25 cellular contexts compared by ENCODE assay signal in genomic region chr1:64215576-64215975, GRCh38. TPM values are rescaled to one million over a fixed set of nuclear protein-coding genes. Genes with fewer than 3 reads are reported as not detected.
A peak's percentile ranks its signal among the peaks of the same experiment; 100 is the strongest.
DNase-seq lines count a peak whose midpoint lies in the region; ATAC-seq and TF ChIP-seq lines count a peak whose summit lies in the region.
"Had no signal": no experiment of that assay in that cellular context is flagged by ENCODE, and none has a peak within 500 bp of the region (broad histone marks: within the 10 kb centered on the region; RNA-seq: fewer than 3 reads in every experiment).

No MANE protein-coding gene starts in this region.

- POLR2A ChIA-PET in OCI-LY7 (lab: Charles Lee), result interaction anchor here (0.6 kb wide), 1 partner anchor 1241 kb away, joined by 3 read pairs; no protein-coding TSS in a partner anchor

- peaks cover 44% of the 10 kb centered on the region for H3K27me3 Mint-ChIP-seq in T-helper 17 cell

- no peak overlapping the region for H3K27ac ChIP-seq in OCI-LY7 (ENCODE audit: low read depth, low read length, poor library complexity, severe bottlenecking)
- H3K27ac ChIP-seq: C4-2B, neutrophil, psoas muscle, transverse colon had no signal

- H4K20me1 ChIP-seq in OCI-LY7 (ENCODE audit: insufficient read depth, low read length), result no peaks in the 10 kb centered on the region

- CTCF ChIA-PET in OCI-LY7 (lab: Charles Lee; ENCODE audit: unreplicated experiment), result no interaction called here

- no peak overlapping the region for H3K27ac Mint-ChIP-seq in T-helper 17 cell
- H3K27ac Mint-ChIP-seq: activated CD4-positive, alpha-beta memory T cell treated with anti-CD3 and anti-CD28 coated beads for 36 hours; activated naive CD4-positive, alpha-beta T cell treated with anti-CD3 and anti-CD28 coated beads, Interleukin-2, amount 50 U/mL, for 72 hours; activated T-helper 17 cell treated with anti-CD3 and anti-CD28 coated beads, Interleukin-2, amount 50 U/mL, for 72 hours; endodermal cell; GM23338 had no signal

- H3K4me3 ChIP-seq in OCI-LY7 (ENCODE audit: low read depth, low read length, poor library complexity, severe bottlenecking) (no peak overlapping the region), HAP-1 (no peak overlapping the region)
- H3K4me3 ChIP-seq: GM23338, psoas muscle, transverse colon had no signal

- peaks cover 13% of the 10 kb centered on the region for H3K27me3 ChIP-seq in HAP-1 (ENCODE audit: low read depth)
- H3K27me3 ChIP-seq: neutrophil, transverse colon had no signal

- H3K36me3 ChIP-seq in OCI-LY7 (ENCODE audit: insufficient read depth, low read length), result no peaks in the 10 kb centered on the region
- no peaks in the 10 kb centered on the region for H3K36me3 ChIP-seq in HAP-1 (replicated peaks)
- H3K36me3 ChIP-seq: neutrophil, transverse colon had no signal

- in situ Hi-C loops in HAP-1 (cut with MboI; ENCODE audit: low sequenced_read_pairs), result no loop called here

- H3K79me2 ChIP-seq in OCI-LY7 (ENCODE audit: insufficient read depth, low read depth, low read length), result no peaks in the 10 kb centered on the region

- no peak for ATAC-seq in T-helper 17 cell
- ATAC-seq: activated CD4-positive, CD25-positive, alpha-beta regulatory T cell treated with anti-CD3 and anti-CD28 coated beads, Interleukin-2, amount 50 U/mL, for 24 hours; activated naive CD4-positive, alpha-beta T cell treated with anti-CD3 and anti-CD28 coated beads, Interleukin-2, amount 50 U/mL, for 72 hours; activated T-helper 17 cell treated with anti-CD3 and anti-CD28 coated beads, Interleukin-2, amount 50 U/mL, for 72 hours; GM23338; PC-3; psoas muscle had no signal

- H3K4me1 Mint-ChIP-seq in T-helper 17 cell, result no peaks in the 10 kb centered on the region
- H3K4me1 Mint-ChIP-seq: activated T-helper 17 cell treated with anti-CD3 and anti-CD28 coated beads, Interleukin-2, amount 50 U/mL, for 72 hours; GM23338 had no signal

- intact Hi-C loops in OCI-LY7 (cut with micrococcal nuclease; ENCODE audit: unreplicated experiment), result no loop called here

- H3K9me3 ChIP-seq in OCI-LY7 (ENCODE audit: low read length) (no peaks in the 10 kb centered on the region), HAP-1 (no peaks in the 10 kb centered on the region), T-helper 17 cell (ENCODE audit: control insufficient read depth, low read length, poor library complexity, severe bottlenecking) (no peaks in the 10 kb centered on the region)
- H3K9me3 ChIP-seq: neutrophil, psoas muscle, transverse colon had no signal

- H3K4me1 ChIP-seq in OCI-LY7 (ENCODE audit: insufficient read depth, low read length, poor library complexity, severe bottlenecking) (no peaks in the 10 kb centered on the region), HAP-1 (no peaks in the 10 kb centered on the region)
- H3K4me1 ChIP-seq: psoas muscle, transverse colon had no signal

- H3K4me3 Mint-ChIP-seq in T-helper 17 cell, result no peak overlapping the region
- H3K4me3 Mint-ChIP-seq: activated CD4-positive, alpha-beta memory T cell treated with anti-CD3 and anti-CD28 coated beads for 36 hours; activated T-helper 17 cell treated with anti-CD3 and anti-CD28 coated beads, Interleukin-2, amount 50 U/mL, for 72 hours; endodermal cell; GM23338 had no signal

- H3K4me2 ChIP-seq in OCI-LY7 (ENCODE audit: low read length), result no peak overlapping the region
- H3K4me2 ChIP-seq: GM23338 had no signal

- H3K36me3 Mint-ChIP-seq in T-helper 17 cell (ENCODE audit: low read depth), result no peaks in the 10 kb centered on the region
- H3K36me3 Mint-ChIP-seq: activated CD4-positive, alpha-beta memory T cell treated with anti-CD3 and anti-CD28 coated beads for 36 hours; activated naive CD4-positive, alpha-beta T cell treated with anti-CD3 and anti-CD28 coated beads, Interleukin-2, amount 50 U/mL, for 72 hours had no signal

- H3K9me2 ChIP-seq in OCI-LY7 (ENCODE audit: insufficient read depth, low read length), result no peaks in the 10 kb centered on the region

- peak; percentile 23 for DNase-seq in DMS79 treated with DMSO at 0.1 percent for 48 hours (lab: John Stamatoyannopoulos, UW)
- peak; percentile 63 for DNase-seq in NCI-H1092 treated with DMSO at 0.1 percent for 48 hours (lab: John Stamatoyannopoulos, UW)
- peak; percentile 24 for DNase-seq in NCI-H446 treated with DMSO at 0.1 percent for 48 hours (lab: John Stamatoyannopoulos, UW)
- peak; percentile 85 for DNase-seq in kidney glomerular epithelial cell (lab: John Stamatoyannopoulos, UW)
- no peak for DNase-seq in OCI-LY7 (ENCODE audit: low spot score)
- no peak for DNase-seq in mucosa of gallbladder (ENCODE audit: low spot score)
- no peak for DNase-seq in HAP-1 (ENCODE audit: low spot score in 2 of 2)
- DNase-seq in T-helper 17 cell, result no peak
- DNase-seq: activated CD4-positive, alpha-beta memory T cell treated with anti-CD3 and anti-CD28 coated beads for 36 hours; activated CD8-positive, alpha-beta memory T cell treated with anti-CD3 and anti-CD28 coated beads, Interleukin-2, amount 50 U/mL, for 48 hours; anterior cingulate cortex; endodermal cell; KG1; NCI-H774; PC-3; psoas muscle; transverse colon had no signal

- BruUV-seq in OCI-LY7 (replicated peaks; lab: Mats Ljungman, UMichigan), result no TSS peak

- no peak overlapping the region for H2AFZ ChIP-seq in OCI-LY7 (ENCODE audit: low read length)
- H2AFZ ChIP-seq: GM23338 had no signal

- TF ChIP-seq CTCF in OCI-LY7 (conservative IDR thresholded peaks at IDR 0.05; ENCODE audit: low read length), result no peak

RNA-seq across cellular contexts. Expression of gene UBE2U, which starts 12.2 kb away (rescaled TPM):
- not detected in 2 replicates for total RNA-seq in OCI-LY7 (2014; rRNA removed; shearing (Covaris generic))
- total RNA-seq in OCI-LY7 (2022) (not detected in 2 replicates), mucosa of gallbladder (not detected), T-helper 17 cell (not detected)
- total RNA-seq: activated CD4-positive, alpha-beta memory T cell treated with anti-CD3 and anti-CD28 coated beads for 36 hours; activated T-helper 17 cell treated with anti-CD3 and anti-CD28 coated beads, Interleukin-2, amount 50 U/mL, for 72 hours; cardiac septum; endodermal cell; GM23338; PC-3; psoas muscle; skeletal muscle tissue; transverse colon had no signal

Comparison
In these comparisons a context has a peak if more than half of its experiments do, and no peak if none do; other contexts are left out.
1. DNase-seq: peak in DMS79 treated with DMSO at 0.1 percent for 48 hours (single experiment), NCI-H1092 treated with DMSO at 0.1 percent for 48 hours (single experiment), NCI-H446 treated with DMSO at 0.1 percent for 48 hours (single experiment) and kidney glomerular epithelial cell (single experiment); none in OCI-LY7 (single experiment), mucosa of gallbladder (single experiment), HAP-1 (0 of 2) and T-helper 17 cell (0 of 3).